12 cellular contexts compared by ENCODE assay signal in genomic region chr4:26326791-26327190, GRCh38. TPM values are rescaled to one million over a fixed set of nuclear protein-coding genes. Genes with fewer than 3 reads are reported as not detected.
DNase-seq lines count a peak whose midpoint lies in the region; ATAC-seq, FAIRE-seq and TF ChIP-seq lines count a peak whose summit lies in the region.
"Had no signal": no experiment of that assay in that cellular context is flagged by ENCODE, and none has a peak within 500 bp of the region (broad histone marks: within the 10 kb centered on the region; RNA-seq: fewer than 3 reads in every experiment).

No MANE protein-coding gene starts in this region.

- H3K9me3 Mint-ChIP-seq in HFFc6, result no peaks in the 10 kb centered on the region
- no peaks in the 10 kb centered on the region for H3K9me3 Mint-ChIP-seq in activated T-helper 17 cell treated with anti-CD3 and anti-CD28 coated beads, Interleukin-2, amount 50 U/mL, for 72 hours

- H3K36me3 Mint-ChIP-seq in HFFc6 (ENCODE audit: low read depth), result no peaks in the 10 kb centered on the region
- peaks cover 86% of the 10 kb centered on the region for H3K36me3 Mint-ChIP-seq in activated T-helper 17 cell treated with anti-CD3 and anti-CD28 coated beads, Interleukin-2, amount 50 U/mL, for 72 hours (ENCODE audit: low read depth)

- peaks cover 0 to 33% (median 0%) of the 10 kb centered on the region in 11 experiments; a peak in 11 of 22 replicates for H3K36me3 ChIP-seq in BLaER1 treated with 17β-estradiol and CSF1 and Interleukin-3, amounts not matched to agents 10 nM and 100 nM
- H3K36me3 ChIP-seq in kidney epithelial cell (ENCODE audit: control insufficient read depth, insufficient read depth, low read length), result no peaks in the 10 kb centered on the region

- FAIRE-seq in frontal cortex (lab: Jason Lieb, UNC), result no peak
- FAIRE-seq: colon had no signal

- H3K4me3 Mint-ChIP-seq in HFFc6, result peak overlapping the region; percentile 68
- peak overlapping the region; percentile 56 for H3K4me3 Mint-ChIP-seq in activated T-helper 17 cell treated with anti-CD3 and anti-CD28 coated beads, Interleukin-2, amount 50 U/mL, for 72 hours

- peak; percentile 96 for DNase-seq in HFFc6
- DNase-seq in kidney epithelial cell (ENCODE audit: low read depth), result peak; percentile 76
- no peak for DNase-seq in NCI-H510A (lab: John Stamatoyannopoulos, UW)
- DNase-seq in frontal cortex (ENCODE audit: low spot score in 2 of 2), result no peak
- no peak for DNase-seq in NCI-H345 treated with DMSO at 0.1 percent for 48 hours (lab: John Stamatoyannopoulos, UW; ENCODE audit: unreplicated experiment)
- DNase-seq: GDM1 had no signal

- H3K9ac ChIP-seq in BLaER1 treated with 17β-estradiol and CSF1 and Interleukin-3, amounts not matched to agents 10 nM and 100 nM, result peak overlapping the region in 4 of 11 experiments; percentile 10 to 99 (median 74); a peak in 7 of 22 replicates

- TF ChIP-seq CTCF in HFFc6 (IDR thresholded peaks at IDR 0.05) (no peak), kidney epithelial cell (IDR thresholded peaks at IDR 0.05; ENCODE audit: insufficient read depth, low read length, poor library complexity, severe bottlenecking) (no peak)

- H4K20me1 ChIP-seq in BLaER1 treated with 17β-estradiol and CSF1 and Interleukin-3, amounts not matched to agents 10 nM and 100 nM, result peaks cover 80 to 100% (median 99%) of the 10 kb centered on the region in 11 experiments

- H3K27ac Mint-ChIP-seq in HFFc6, result peak overlapping the region; percentile 78
- H3K27ac Mint-ChIP-seq in activated T-helper 17 cell treated with anti-CD3 and anti-CD28 coated beads, Interleukin-2, amount 50 U/mL, for 72 hours, result no peak overlapping the region

- peaks cover 58 to 92% (median 73%) of the 10 kb centered on the region in 10 experiments for H3K4me1 ChIP-seq in BLaER1 treated with 17β-estradiol and CSF1 and Interleukin-3, amounts not matched to agents 10 nM and 100 nM

- H3K4me3 ChIP-seq in BLaER1 treated with 17β-estradiol and CSF1 and Interleukin-3, amounts not matched to agents 10 nM and 100 nM, result peak overlapping the region in 2 of 10 experiments; percentile 20 to 91; a peak in 3 of 20 replicates
- no peak overlapping the region for H3K4me3 ChIP-seq in kidney epithelial cell (ENCODE audit: low read depth, low read length)
- H3K4me3 ChIP-seq: hepatocyte, SK-N-MC had no signal

- H3K27me3 ChIP-seq in BLaER1 treated with 17β-estradiol and CSF1 and Interleukin-3, amounts not matched to agents 10 nM and 100 nM, result no peaks in the 10 kb centered on the region
- no peaks in the 10 kb centered on the region for H3K27me3 ChIP-seq in kidney epithelial cell (ENCODE audit: control insufficient read depth, insufficient read depth, low read length)
- H3K27me3 ChIP-seq: hepatocyte had no signal

- H3K4me2 ChIP-seq in BLaER1 treated with 17β-estradiol and CSF1 and Interleukin-3, amounts not matched to agents 10 nM and 100 nM, result peak overlapping the region; percentile 47 to 99 (median 57)
- H3K4me2 ChIP-seq: hepatocyte had no signal

- peaks cover 89% of the 10 kb centered on the region for H3K4me1 Mint-ChIP-seq in HFFc6 (ENCODE audit: low read depth)
- H3K4me1 Mint-ChIP-seq in activated T-helper 17 cell treated with anti-CD3 and anti-CD28 coated beads, Interleukin-2, amount 50 U/mL, for 72 hours, result peaks cover 41% of the 10 kb centered on the region

- no peaks in the 10 kb centered on the region for H3K9me3 ChIP-seq in BLaER1 treated with 17β-estradiol and CSF1 and Interleukin-3, amounts not matched to agents 10 nM and 100 nM (replicated peaks in 1 of 11)

- 0 out of 22 replicates have a peak overlapping the region, but pooled peaks of 1 of the 11 experiments have one; percentile 16 for H3K27ac ChIP-seq in BLaER1 treated with 17β-estradiol and CSF1 and Interleukin-3, amounts not matched to agents 10 nM and 100 nM
- H3K27ac ChIP-seq: hepatocyte, SK-N-MC had no signal

- no peak for ATAC-seq in activated T-helper 17 cell treated with anti-CD3 and anti-CD28 coated beads, Interleukin-2, amount 50 U/mL, for 72 hours (replicated peaks)
- no peak for ATAC-seq in GM21723 (IDR thresholded peaks at IDR 0.05; ENCODE audit: unreplicated experiment)

- H3K27me3 Mint-ChIP-seq in HFFc6 (ENCODE audit: insufficient read depth), result no peaks in the 10 kb centered on the region; the same call in none of the 2 replicates
- no peaks in the 10 kb centered on the region for H3K27me3 Mint-ChIP-seq in activated T-helper 17 cell treated with anti-CD3 and anti-CD28 coated beads, Interleukin-2, amount 50 U/mL, for 72 hours

RNA-seq across cellular contexts. Expression of gene RBPJ, which starts 6.0 kb away (rescaled TPM):
- total RNA-seq in HFFc6 (2021; fragmentation: NEBNext Ultra II Directional; extraction: Animal tissue kit (Norgen Biotek cat#: 25700)), result 10 to 100 TPM; 60.9 to 71.7 (median 69.0) TPM
- total RNA-seq in activated T-helper 17 cell treated with anti-CD3 and anti-CD28 coated beads, Interleukin-2, amount 50 U/mL, for 72 hours, result 100 to 1,000 TPM; 238 to 481 TPM
- total RNA-seq in kidney epithelial cell (29.7 and 82.2 TPM in 2 replicates), frontal cortex (77.0 TPM)

Comparison
In these comparisons a context has a peak if more than half of its experiments do, and no peak if none do; other contexts are left out.
1. DNase-seq: peak in HFFc6 (single experiment) and kidney epithelial cell (single experiment); none in NCI-H510A (single experiment), frontal cortex (0 of 2) and NCI-H345 treated with DMSO at 0.1 percent for 48 hours (single experiment).